In genomic region chr6:106300944-106301343, GRCh38 we compare ENCODE assay signal across 8 cellular contexts. TPM values are rescaled to one million over a fixed set of nuclear protein-coding genes. Genes with fewer than 3 reads are reported as not detected.
DNase-seq lines count a peak whose midpoint lies in the region; FAIRE-seq and TF ChIP-seq lines count a peak whose summit lies in the region.

No MANE protein-coding gene starts in this region.

- intact Hi-C loops in posterior vena cava (cut with DNase I), result loop anchor here in 1 of 2 donors (10.0 kb wide), 1 partner anchor 186 kb away; no protein-coding TSS in a partner anchor

- H2BK120ac ChIP-seq in mesendoderm (ENCODE audit: low read depth, low read length) (no peak overlapping the region), neuronal stem cell (ENCODE audit: low read depth, low read length) (no peak overlapping the region)

- no peak overlapping the region for H2BK15ac ChIP-seq in mesendoderm (replicated peaks; ENCODE audit: low read depth)
- no peak overlapping the region for H2BK15ac ChIP-seq in neuronal stem cell (ENCODE audit: low read length)

- no peaks in the 10 kb centered on the region for H3F3A ChIP-seq in DOHH2 (ENCODE audit: control insufficient read depth, insufficient read depth)

- DNase-seq in bronchial epithelial cell (ENCODE audit: low read depth) (peak; percentile 51), mesendoderm (peak; percentile 38), posterior vena cava (ENCODE audit: low spot score) (no peak), activated T-cell treated with anti-CD3 and anti-CD28 coated beads for 4 hours (no peak), neuronal stem cell (ENCODE audit: low spot score) (no peak), NCI-H128 (lab: John Stamatoyannopoulos, UW; ENCODE audit: unreplicated experiment) (no peak)

- no peak overlapping the region for H3K14ac ChIP-seq in neuronal stem cell (ENCODE audit: low read length)

- H2AK5ac ChIP-seq in mesendoderm (ENCODE audit: low read length) (no peak overlapping the region), neuronal stem cell (ENCODE audit: low read depth, low read length) (no peak overlapping the region)

- H3K27ac ChIP-seq in DOHH2 (ENCODE audit: low read depth, low read length) (no peak overlapping the region), mesendoderm (ENCODE audit: low read depth, low read length) (no peak overlapping the region), neuronal stem cell (replicated peaks; ENCODE audit: low read length) (no peak overlapping the region)

- H2BK12ac ChIP-seq in neuronal stem cell (ENCODE audit: low read length), result no peak overlapping the region

- H3K79me2 ChIP-seq in DOHH2 (ENCODE audit: control insufficient read depth, low read length), result peaks cover 72% of the 10 kb centered on the region
- peaks cover 4% of the 10 kb centered on the region for H3K79me2 ChIP-seq in mesendoderm (ENCODE audit: control insufficient read depth, insufficient read depth, low read length)

- H3K36me3 ChIP-seq in DOHH2 (ENCODE audit: control insufficient read depth, low read length), result peaks cover 11% of the 10 kb centered on the region
- no peaks in the 10 kb centered on the region for H3K36me3 ChIP-seq in bronchial epithelial cell (ENCODE audit: control insufficient read depth, insufficient read depth, low read length)
- no peaks in the 10 kb centered on the region for H3K36me3 ChIP-seq in mesendoderm (ENCODE audit: control insufficient read depth, insufficient read depth, low read length)
- H3K36me3 ChIP-seq in neuronal stem cell (replicated peaks in 1 of 2; ENCODE audit: control insufficient read depth in 2 of 2, insufficient read depth in 2 of 2, low read length in 2 of 2), result no peaks in the 10 kb centered on the region

- no CpG with 5 or more reads among the region's 3 CpGs for WGBS in mesendoderm (ENCODE audit: extremely low coverage, insufficient coverage, low lambda C conversion rate)
- WGBS in neuronal stem cell (ENCODE audit: extremely low coverage in 2 of 2, insufficient read length in 2 of 2, insufficient replicate concordance in 1 of 2), 2 donors, result no CpG with 5 or more reads among the region's 3 CpGs

- H3K9me2 ChIP-seq in DOHH2 (replicated peaks; ENCODE audit: control insufficient read depth, low read length), result no peaks in the 10 kb centered on the region

- H3K4me1 ChIP-seq in DOHH2 (ENCODE audit: control insufficient read depth, low read length) (no peaks in the 10 kb centered on the region), mesendoderm (ENCODE audit: control insufficient read depth, low read depth, low read length) (no peaks in the 10 kb centered on the region), neuronal stem cell (ENCODE audit: control insufficient read depth in 2 of 2, insufficient read depth in 1 of 2, low read depth in 1 of 2, low read length in 2 of 2) (no peaks in the 10 kb centered on the region)

- H3K4me2 ChIP-seq in DOHH2 (ENCODE audit: low read length) (no peak overlapping the region), mesendoderm (ENCODE audit: low read length) (no peak overlapping the region), neuronal stem cell (ENCODE audit: insufficient read depth, low read length, poor library complexity, severe bottlenecking) (no peak overlapping the region)

- H3K27me3 ChIP-seq in DOHH2 (ENCODE audit: control insufficient read depth, low read length) (no peaks in the 10 kb centered on the region), bronchial epithelial cell (ENCODE audit: control insufficient read depth, insufficient read depth, low read length) (no peaks in the 10 kb centered on the region), mesendoderm (ENCODE audit: insufficient read depth, low read length, poor library complexity) (no peaks in the 10 kb centered on the region), neuronal stem cell (ENCODE audit: control insufficient read depth in 3 of 3, insufficient read depth in 3 of 3, low read depth in 1 of 3, low read length in 3 of 3) (no peaks in the 10 kb centered on the region)

- no peak overlapping the region for H2BK5ac ChIP-seq in mesendoderm (ENCODE audit: low read length)
- H2BK5ac ChIP-seq in neuronal stem cell (ENCODE audit: low read length), result no peak overlapping the region

- no peak overlapping the region for H3K56ac ChIP-seq in mesendoderm (ENCODE audit: low read length)

- H3K4ac ChIP-seq in mesendoderm (ENCODE audit: low read depth, low read length) (no peak overlapping the region), neuronal stem cell (ENCODE audit: low read length) (no peak overlapping the region)

- FAIRE-seq in bronchial epithelial cell (lab: Jason Lieb, UNC), result no peak

- no peak overlapping the region for H3K4me3 ChIP-seq in DOHH2 (ENCODE audit: low read length)
- H3K4me3 ChIP-seq in bronchial epithelial cell (ENCODE audit: low read depth, low read length), result no peak overlapping the region
- H3K4me3 ChIP-seq in mesendoderm (ENCODE audit: low read length), result no peak overlapping the region
- no peak overlapping the region for H3K4me3 ChIP-seq in neuronal stem cell (ENCODE audit: low read length in 2 of 2)

- no peaks in the 10 kb centered on the region; the same call in 1 of the 2 replicates for H4K20me1 ChIP-seq in DOHH2 (ENCODE audit: control insufficient read depth, insufficient read depth, low read depth, low read length)

- H3K9ac ChIP-seq in mesendoderm (ENCODE audit: low read length) (no peak overlapping the region), neuronal stem cell (ENCODE audit: low read depth, low read length, poor library complexity) (no peak overlapping the region)

- TF ChIP-seq CTCF in DOHH2 (IDR thresholded peaks at IDR 0.05; ENCODE audit: low read depth, low read length, poor library complexity, severe bottlenecking) (peak; percentile 45), LNCAP (IDR thresholded peaks at IDR 0.05) (peak; percentile 71), bronchial epithelial cell (IDR thresholded peaks at IDR 0.05; ENCODE audit: insufficient read depth, low read length, severe bottlenecking) (peak; percentile 26)

- H4K5ac ChIP-seq in mesendoderm (ENCODE audit: low read length), result no peak overlapping the region

- H4K8ac ChIP-seq in mesendoderm (ENCODE audit: low read depth, low read length), result no peak overlapping the region
- no peak overlapping the region for H4K8ac ChIP-seq in neuronal stem cell (ENCODE audit: low read depth, low read length)

- H4K91ac ChIP-seq in neuronal stem cell (ENCODE audit: low read depth, low read length, poor library complexity), result no peak overlapping the region

- H3K9me3 ChIP-seq in DOHH2 (ENCODE audit: control insufficient read depth, insufficient read depth, low read length) (no peaks in the 10 kb centered on the region), neuronal stem cell (replicated peaks in 1 of 2; ENCODE audit: control insufficient read depth in 2 of 2, insufficient read depth in 1 of 2, low read depth in 1 of 2, low read length in 2 of 2) (no peaks in the 10 kb centered on the region)

- no peak overlapping the region for H2AFZ ChIP-seq in neuronal stem cell (ENCODE audit: low read length)

- peaks cover 2% of the 10 kb centered on the region for H3K79me1 ChIP-seq in mesendoderm (ENCODE audit: low read length)
- peaks cover 2% of the 10 kb centered on the region for H3K79me1 ChIP-seq in neuronal stem cell (ENCODE audit: low read depth, low read length)

- H3K18ac ChIP-seq in mesendoderm (ENCODE audit: low read length) (no peak overlapping the region), neuronal stem cell (ENCODE audit: low read length) (no peak overlapping the region)

- H3K23ac ChIP-seq in mesendoderm (ENCODE audit: low read length) (no peak overlapping the region), neuronal stem cell (ENCODE audit: low read depth, low read length, poor library complexity) (no peak overlapping the region)

RNA-seq across cellular contexts. Expression of gene ATG5, which starts 24.6 kb away (rescaled TPM):
- 56.6 and 76.0 TPM in 2 replicates for total RNA-seq in bronchial epithelial cell
- polyA plus RNA-seq in mesendoderm (2013, experiment 1 of 2), result 23.9 TPM
- polyA plus RNA-seq in mesendoderm (2013, experiment 2 of 2), result 25.5 TPM
- 10 to 100 TPM; 28.2 to 29.4 TPM for total RNA-seq in posterior vena cava
- 16.6 TPM for polyA plus RNA-seq in neuronal stem cell (2013, experiment 1 of 2)
- polyA plus RNA-seq in neuronal stem cell (2013, experiment 2 of 2), result 17.8 TPM

RNA-seq across cellular contexts. Expression of gene CRYBG1, which starts 59.6 kb away (rescaled TPM):
- total RNA-seq in bronchial epithelial cell, result 45.0 and 73.2 TPM in 2 replicates
- 1.1 TPM for polyA plus RNA-seq in mesendoderm (2013, experiment 1 of 2)
- 1.2 TPM for polyA plus RNA-seq in mesendoderm (2013, experiment 2 of 2)
- 1 to 10 TPM; 4.6 to 5.5 TPM for total RNA-seq in posterior vena cava
- 0.01 TPM for polyA plus RNA-seq in neuronal stem cell (2013, experiment 1 of 2)
- 0.01 TPM for polyA plus RNA-seq in neuronal stem cell (2013, experiment 2 of 2)

Comparison
In these comparisons a context has a peak if more than half of its experiments do, and no peak if none do; other contexts are left out.
1. DNase-seq: peak in bronchial epithelial cell (single experiment) and mesendoderm (single experiment); none in posterior vena cava (single experiment), activated T-cell treated with anti-CD3 and anti-CD28 coated beads for 4 hours (single experiment), neuronal stem cell (single experiment) and NCI-H128 (single experiment).
2. Peak in every context shown above with its lines, with median percentiles within 50 percentile points of each other: CTCF ChIP-seq.